2 cellular contexts compared by ENCODE assay signal in the genomic region with DNA sequence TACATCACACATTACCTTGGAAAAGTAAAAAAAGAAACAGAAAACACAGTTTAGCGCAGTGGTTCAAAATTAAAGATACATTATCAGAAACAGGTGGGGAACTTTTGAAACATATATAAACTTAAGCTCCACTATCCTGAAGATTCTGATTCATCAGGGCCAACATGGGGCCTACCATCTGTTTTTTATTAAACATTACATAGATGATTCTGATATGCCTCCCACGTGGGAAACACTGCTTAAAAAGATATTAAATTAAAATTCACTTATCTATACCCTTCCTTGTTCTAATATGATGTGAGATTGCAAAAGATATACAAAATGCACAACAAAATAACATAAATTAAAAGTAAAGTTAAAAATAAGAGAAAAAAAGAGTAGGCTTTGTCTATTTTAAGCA.
TF ChIP-seq lines count a peak whose summit lies in the region.

No MANE protein-coding gene starts in this region.

TF ChIP-seq in IMR-90, 13 proteins besides CTCF, POLR2A, EP300 and RAD21 (continued from another document):
- no peak for TF ChIP-seq RFX5 (IDR thresholded peaks at IDR 0.05; ENCODE audit: low read depth, low read length)
- TF ChIP-seq FOS (IDR thresholded peaks at IDR 0.05; ENCODE audit: low read depth, low read length): no peak
- no peak for TF ChIP-seq NFE2L2 (IDR thresholded peaks at IDR 0.05; ENCODE audit: low read depth, low read length)
- TF ChIP-seq, protein P1, sequence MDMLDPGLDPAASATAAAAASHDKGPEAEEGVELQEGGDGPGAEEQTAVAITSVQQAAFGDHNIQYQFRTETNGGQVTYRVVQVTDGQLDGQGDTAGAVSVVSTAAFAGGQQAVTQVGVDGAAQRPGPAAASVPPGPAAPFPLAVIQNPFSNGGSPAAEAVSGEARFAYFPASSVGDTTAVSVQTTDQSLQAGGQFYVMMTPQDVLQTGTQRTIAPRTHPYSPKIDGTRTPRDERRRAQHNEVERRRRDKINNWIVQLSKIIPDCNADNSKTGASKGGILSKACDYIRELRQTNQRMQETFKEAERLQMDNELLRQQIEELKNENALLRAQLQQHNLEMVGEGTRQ (IDR thresholded peaks at IDR 0.05; ENCODE audit: low read depth, low read length): no peak
- TF ChIP-seq RCOR1 (IDR thresholded peaks at IDR 0.05; ENCODE audit: insufficient replicate concordance, low read length): no peak
- no peak for TF ChIP-seq MAFK (IDR thresholded peaks at IDR 0.05; ENCODE audit: low read depth, low read length)
- no peak for TF ChIP-seq MAZ (IDR thresholded peaks at IDR 0.05; ENCODE audit: borderline replicate concordance, low read depth, low read length)
- no peak for TF ChIP-seq SMC3 (IDR thresholded peaks at IDR 0.05; ENCODE audit: low read depth, low read length)
- TF ChIP-seq BHLHE40 (IDR thresholded peaks at IDR 0.05; ENCODE audit: low read depth, low read length): no peak
- TF ChIP-seq, protein P2, sequence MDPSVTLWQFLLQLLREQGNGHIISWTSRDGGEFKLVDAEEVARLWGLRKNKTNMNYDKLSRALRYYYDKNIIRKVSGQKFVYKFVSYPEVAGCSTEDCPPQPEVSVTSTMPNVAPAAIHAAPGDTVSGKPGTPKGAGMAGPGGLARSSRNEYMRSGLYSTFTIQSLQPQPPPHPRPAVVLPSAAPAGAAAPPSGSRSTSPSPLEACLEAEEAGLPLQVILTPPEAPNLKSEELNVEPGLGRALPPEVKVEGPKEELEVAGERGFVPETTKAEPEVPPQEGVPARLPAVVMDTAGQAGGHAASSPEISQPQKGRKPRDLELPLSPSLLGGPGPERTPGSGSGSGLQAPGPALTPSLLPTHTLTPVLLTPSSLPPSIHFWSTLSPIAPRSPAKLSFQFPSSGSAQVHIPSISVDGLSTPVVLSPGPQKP (IDR thresholded peaks at IDR 0.05; ENCODE audit: borderline replicate concordance, low read depth, low read length): no peak
- TF ChIP-seq MXI1 (IDR thresholded peaks at IDR 0.05; ENCODE audit: borderline replicate concordance, low read depth, low read length): no peak

TF ChIP-seq in WTC11, 78 proteins besides CTCF, POLR2A, EP300 and RAD21:
- TF ChIP-seq, protein P3, sequence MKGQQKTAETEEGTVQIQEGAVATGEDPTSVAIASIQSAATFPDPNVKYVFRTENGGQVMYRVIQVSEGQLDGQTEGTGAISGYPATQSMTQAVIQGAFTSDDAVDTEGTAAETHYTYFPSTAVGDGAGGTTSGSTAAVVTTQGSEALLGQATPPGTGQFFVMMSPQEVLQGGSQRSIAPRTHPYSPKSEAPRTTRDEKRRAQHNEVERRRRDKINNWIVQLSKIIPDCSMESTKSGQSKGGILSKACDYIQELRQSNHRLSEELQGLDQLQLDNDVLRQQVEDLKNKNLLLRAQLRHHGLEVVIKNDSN (CRISPR knock-in tag; IDR thresholded peaks at IDR 0.05): no peak
- TF ChIP-seq NR3C1 (CRISPR knock-in tag; conservative IDR thresholded peaks at IDR 0.05; ENCODE audit: low read depth) (no peak), PRRX2 (CRISPR knock-in tag; IDR thresholded peaks at IDR 0.05) (no peak), ZNF263 (CRISPR knock-in tag; IDR thresholded peaks at IDR 0.05; ENCODE audit: low read depth) (no peak), ZNF219 (CRISPR knock-in tag; IDR thresholded peaks at IDR 0.05; ENCODE audit: borderline replicate concordance) (no peak), HMGA2 (CRISPR knock-in tag; IDR thresholded peaks at IDR 0.05) (no peak), NFE2L1 (CRISPR knock-in tag; IDR thresholded peaks at IDR 0.05) (no peak), TCF7 (CRISPR knock-in tag; IDR thresholded peaks at IDR 0.05; ENCODE audit: low read depth) (no peak), GRHL2 (CRISPR knock-in tag; IDR thresholded peaks at IDR 0.05; ENCODE audit: insufficient replicate concordance, severe bottlenecking) (no peak), FOXK1 (CRISPR knock-in tag; IDR thresholded peaks at IDR 0.05) (no peak)
- TF ChIP-seq, protein P4, sequence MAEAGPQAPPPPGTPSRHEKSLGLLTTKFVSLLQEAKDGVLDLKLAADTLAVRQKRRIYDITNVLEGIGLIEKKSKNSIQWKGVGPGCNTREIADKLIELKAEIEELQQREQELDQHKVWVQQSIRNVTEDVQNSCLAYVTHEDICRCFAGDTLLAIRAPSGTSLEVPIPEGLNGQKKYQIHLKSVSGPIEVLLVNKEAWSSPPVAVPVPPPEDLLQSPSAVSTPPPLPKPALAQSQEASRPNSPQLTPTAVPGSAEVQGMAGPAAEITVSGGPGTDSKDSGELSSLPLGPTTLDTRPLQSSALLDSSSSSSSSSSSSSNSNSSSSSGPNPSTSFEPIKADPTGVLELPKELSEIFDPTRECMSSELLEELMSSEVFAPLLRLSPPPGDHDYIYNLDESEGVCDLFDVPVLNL (CRISPR knock-in tag; IDR thresholded peaks at IDR 0.05; ENCODE audit: borderline replicate concordance, low read depth): no peak
- TF ChIP-seq, protein P5, sequence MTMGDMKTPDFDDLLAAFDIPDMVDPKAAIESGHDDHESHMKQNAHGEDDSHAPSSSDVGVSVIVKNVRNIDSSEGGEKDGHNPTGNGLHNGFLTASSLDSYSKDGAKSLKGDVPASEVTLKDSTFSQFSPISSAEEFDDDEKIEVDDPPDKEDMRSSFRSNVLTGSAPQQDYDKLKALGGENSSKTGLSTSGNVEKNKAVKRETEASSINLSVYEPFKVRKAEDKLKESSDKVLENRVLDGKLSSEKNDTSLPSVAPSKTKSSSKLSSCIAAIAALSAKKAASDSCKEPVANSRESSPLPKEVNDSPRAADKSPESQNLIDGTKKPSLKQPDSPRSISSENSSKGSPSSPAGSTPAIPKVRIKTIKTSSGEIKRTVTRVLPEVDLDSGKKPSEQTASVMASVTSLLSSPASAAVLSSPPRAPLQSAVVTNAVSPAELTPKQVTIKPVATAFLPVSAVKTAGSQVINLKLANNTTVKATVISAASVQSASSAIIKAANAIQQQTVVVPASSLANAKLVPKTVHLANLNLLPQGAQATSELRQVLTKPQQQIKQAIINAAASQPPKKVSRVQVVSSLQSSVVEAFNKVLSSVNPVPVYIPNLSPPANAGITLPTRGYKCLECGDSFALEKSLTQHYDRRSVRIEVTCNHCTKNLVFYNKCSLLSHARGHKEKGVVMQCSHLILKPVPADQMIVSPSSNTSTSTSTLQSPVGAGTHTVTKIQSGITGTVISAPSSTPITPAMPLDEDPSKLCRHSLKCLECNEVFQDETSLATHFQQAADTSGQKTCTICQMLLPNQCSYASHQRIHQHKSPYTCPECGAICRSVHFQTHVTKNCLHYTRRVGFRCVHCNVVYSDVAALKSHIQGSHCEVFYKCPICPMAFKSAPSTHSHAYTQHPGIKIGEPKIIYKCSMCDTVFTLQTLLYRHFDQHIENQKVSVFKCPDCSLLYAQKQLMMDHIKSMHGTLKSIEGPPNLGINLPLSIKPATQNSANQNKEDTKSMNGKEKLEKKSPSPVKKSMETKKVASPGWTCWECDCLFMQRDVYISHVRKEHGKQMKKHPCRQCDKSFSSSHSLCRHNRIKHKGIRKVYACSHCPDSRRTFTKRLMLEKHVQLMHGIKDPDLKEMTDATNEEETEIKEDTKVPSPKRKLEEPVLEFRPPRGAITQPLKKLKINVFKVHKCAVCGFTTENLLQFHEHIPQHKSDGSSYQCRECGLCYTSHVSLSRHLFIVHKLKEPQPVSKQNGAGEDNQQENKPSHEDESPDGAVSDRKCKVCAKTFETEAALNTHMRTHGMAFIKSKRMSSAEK (CRISPR knock-in tag; IDR thresholded peaks at IDR 0.05; ENCODE audit: borderline replicate concordance): no peak
- TF ChIP-seq, protein P6, sequence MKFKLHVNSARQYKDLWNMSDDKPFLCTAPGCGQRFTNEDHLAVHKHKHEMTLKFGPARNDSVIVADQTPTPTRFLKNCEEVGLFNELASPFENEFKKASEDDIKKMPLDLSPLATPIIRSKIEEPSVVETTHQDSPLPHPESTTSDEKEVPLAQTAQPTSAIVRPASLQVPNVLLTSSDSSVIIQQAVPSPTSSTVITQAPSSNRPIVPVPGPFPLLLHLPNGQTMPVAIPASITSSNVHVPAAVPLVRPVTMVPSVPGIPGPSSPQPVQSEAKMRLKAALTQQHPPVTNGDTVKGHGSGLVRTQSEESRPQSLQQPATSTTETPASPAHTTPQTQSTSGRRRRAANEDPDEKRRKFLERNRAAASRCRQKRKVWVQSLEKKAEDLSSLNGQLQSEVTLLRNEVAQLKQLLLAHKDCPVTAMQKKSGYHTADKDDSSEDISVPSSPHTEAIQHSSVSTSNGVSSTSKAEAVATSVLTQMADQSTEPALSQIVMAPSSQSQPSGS (CRISPR knock-in tag; IDR thresholded peaks at IDR 0.05; ENCODE audit: borderline replicate concordance, low read depth): no peak
- TF ChIP-seq, protein P7, sequence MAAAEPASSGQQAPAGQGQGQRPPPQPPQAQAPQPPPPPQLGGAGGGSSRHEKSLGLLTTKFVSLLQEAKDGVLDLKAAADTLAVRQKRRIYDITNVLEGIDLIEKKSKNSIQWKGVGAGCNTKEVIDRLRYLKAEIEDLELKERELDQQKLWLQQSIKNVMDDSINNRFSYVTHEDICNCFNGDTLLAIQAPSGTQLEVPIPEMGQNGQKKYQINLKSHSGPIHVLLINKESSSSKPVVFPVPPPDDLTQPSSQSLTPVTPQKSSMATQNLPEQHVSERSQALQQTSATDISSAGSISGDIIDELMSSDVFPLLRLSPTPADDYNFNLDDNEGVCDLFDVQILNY (CRISPR knock-in tag; IDR thresholded peaks at IDR 0.05): no peak
- TF ChIP-seq, protein P8, sequence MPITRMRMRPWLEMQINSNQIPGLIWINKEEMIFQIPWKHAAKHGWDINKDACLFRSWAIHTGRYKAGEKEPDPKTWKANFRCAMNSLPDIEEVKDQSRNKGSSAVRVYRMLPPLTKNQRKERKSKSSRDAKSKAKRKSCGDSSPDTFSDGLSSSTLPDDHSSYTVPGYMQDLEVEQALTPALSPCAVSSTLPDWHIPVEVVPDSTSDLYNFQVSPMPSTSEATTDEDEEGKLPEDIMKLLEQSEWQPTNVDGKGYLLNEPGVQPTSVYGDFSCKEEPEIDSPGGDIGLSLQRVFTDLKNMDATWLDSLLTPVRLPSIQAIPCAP (CRISPR knock-in tag; IDR thresholded peaks at IDR 0.05): no peak
- TF ChIP-seq, protein P9, sequence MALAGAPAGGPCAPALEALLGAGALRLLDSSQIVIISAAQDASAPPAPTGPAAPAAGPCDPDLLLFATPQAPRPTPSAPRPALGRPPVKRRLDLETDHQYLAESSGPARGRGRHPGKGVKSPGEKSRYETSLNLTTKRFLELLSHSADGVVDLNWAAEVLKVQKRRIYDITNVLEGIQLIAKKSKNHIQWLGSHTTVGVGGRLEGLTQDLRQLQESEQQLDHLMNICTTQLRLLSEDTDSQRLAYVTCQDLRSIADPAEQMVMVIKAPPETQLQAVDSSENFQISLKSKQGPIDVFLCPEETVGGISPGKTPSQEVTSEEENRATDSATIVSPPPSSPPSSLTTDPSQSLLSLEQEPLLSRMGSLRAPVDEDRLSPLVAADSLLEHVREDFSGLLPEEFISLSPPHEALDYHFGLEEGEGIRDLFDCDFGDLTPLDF (CRISPR knock-in tag; IDR thresholded peaks at IDR 0.05): no peak
- TF ChIP-seq, protein P1 (CRISPR knock-in tag; IDR thresholded peaks at IDR 0.05): no peak
